Comparison of ENCODE assay signal across 8 cellular contexts in the genomic region with DNA sequence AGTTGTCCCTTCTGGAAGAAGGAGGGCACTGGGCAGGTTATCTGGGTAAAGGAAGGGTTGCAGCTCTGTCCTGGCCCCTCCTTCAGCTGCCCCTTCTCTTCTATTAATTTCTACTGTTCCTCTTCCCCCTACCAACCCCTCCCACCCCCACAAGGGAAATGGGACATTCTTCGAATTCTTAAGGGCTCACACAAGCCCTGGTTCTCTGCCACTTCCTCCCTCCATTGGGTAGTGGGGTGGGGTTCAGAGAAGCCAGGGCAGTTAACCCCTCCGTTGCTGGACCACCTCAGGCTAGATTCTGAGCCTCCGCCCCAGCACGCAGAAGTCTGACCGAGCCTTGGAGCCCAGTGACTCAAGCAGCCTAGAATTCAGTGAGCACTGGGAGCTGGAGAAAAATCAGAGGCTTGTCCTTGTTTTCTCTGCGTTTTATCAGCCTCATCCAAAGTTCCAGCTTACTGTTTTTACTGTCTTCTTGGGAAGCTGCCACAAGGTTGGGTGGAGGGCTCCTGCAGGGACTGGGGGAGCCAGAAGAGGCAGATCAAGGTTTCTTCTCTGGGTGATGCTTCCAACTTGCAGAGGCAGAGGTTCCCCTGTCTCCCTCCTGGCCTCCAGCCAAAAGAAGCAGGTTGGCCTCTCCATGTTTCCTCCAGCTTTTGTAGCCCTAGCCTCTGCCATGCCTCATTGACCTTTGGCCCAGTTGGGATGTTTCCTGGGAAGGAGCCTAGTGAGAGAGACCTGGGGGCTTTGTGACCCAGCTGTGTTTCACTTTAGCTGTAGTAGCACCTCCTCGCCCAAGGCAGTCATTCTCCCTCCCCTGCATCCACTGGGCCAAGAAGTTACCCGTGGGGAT. TPM values are rescaled to one million over a fixed set of nuclear protein-coding genes. Genes with fewer than 3 reads are reported as not detected.
DNase-seq lines count a peak whose midpoint lies in the region; ATAC-seq and TF ChIP-seq lines count a peak whose summit lies in the region.

No MANE protein-coding gene starts in this region.

- no peaks in the 10 kb centered on the region for H3K9me3 ChIP-seq in tibial nerve

- 7 to 8% methylated on average over 7 to 8 of the region's 8 CpGs for WGBS in tibial nerve, 2 donors

- no peaks in the 10 kb centered on the region for H3K27me3 ChIP-seq in tibial nerve

- peak; percentile 25 for ATAC-seq in left lobe of liver
- no peak for ATAC-seq in GM21723 (IDR thresholded peaks at IDR 0.05; ENCODE audit: unreplicated experiment)
- no peak for ATAC-seq in HG03097 (IDR thresholded peaks at IDR 0.05; ENCODE audit: low FRiP score, unreplicated experiment)

- no peak for TF ChIP-seq CTCF in cardiac fibroblast (IDR thresholded peaks at IDR 0.05; ENCODE audit: low read depth, low read length)
- TF ChIP-seq CTCF in tibial nerve (IDR thresholded peaks at IDR 0.05): no peak

- H3K4me3 ChIP-seq in cardiac fibroblast (replicated peaks in 1 of 2; ENCODE audit: low read depth in 2 of 2, low read length in 2 of 2) (peak overlapping the region in 1 of 2 donors; percentile 11), tibial nerve (peak overlapping the region in 1 of 4 donors; percentile 10)

- peak overlapping the region; percentile 28 to 94 (median 83) for H3K27ac ChIP-seq in tibial nerve

- DNase-seq in Caki2 (ENCODE audit: low read depth): peak; percentile 81
- peak; percentile 26 for DNase-seq in MV-4-11 (lab: John Stamatoyannopoulos, UW)
- peak; percentile 87 to 90 for DNase-seq in cardiac fibroblast (ENCODE audit: low read depth in 2 of 2)
- DNase-seq in left lobe of liver (ENCODE audit: low spot score): no peak
- DNase-seq in tibial nerve (ENCODE audit: low spot score in 2 of 2): peak in 1 of 2 donors; percentile 51
- no peak for DNase-seq in activated CD4-positive, CD25-positive, alpha-beta regulatory T cell treated with anti-CD3 and anti-CD28 coated beads, Interleukin-2, amount 50 U/mL, for 72 hours

- in situ Hi-C loops in Caki2 (cut with HindIII; ENCODE audit: low pct_unique_long_range_greater_than_20kb, low sequenced_read_pairs): no loop called here

- peak in 1 of 2 donors; percentile 54 for TF ChIP-seq EP300 in tibial nerve (IDR thresholded peaks at IDR 0.05)

- peaks cover 0 to 21% (median 0%) of the 10 kb centered on the region in 3 donors for H3K36me3 ChIP-seq in tibial nerve

- H3K4me1 ChIP-seq in tibial nerve: peaks cover 3 to 100% (median 89%) of the 10 kb centered on the region in 4 donors

- TF ChIP-seq POLR2A in tibial nerve (IDR thresholded peaks at IDR 0.05): no peak

RNA-seq across cellular contexts. Expression of gene LASP1, which starts 10.2 kb away (rescaled TPM):
- total RNA-seq in Caki2 (2014; rRNA removed; shearing (Covaris generic); ENCODE audit: low replicate concordance): 310 and 333 TPM in 2 replicates
- total RNA-seq in left lobe of liver: 58.5 TPM
- total RNA-seq in tibial nerve: 100 to 1,000 TPM; 110 to 165 (median 137) TPM

RNA-seq across cellular contexts. Expression of gene RPL23, which starts 26.6 kb away (rescaled TPM):
- 1,156 and 1,210 TPM in 2 replicates for total RNA-seq in Caki2 (2014; rRNA removed; shearing (Covaris generic); ENCODE audit: low replicate concordance)
- total RNA-seq in left lobe of liver: 371 TPM
- total RNA-seq in tibial nerve: 1,000 to 10,000 TPM; 1,112 to 1,642 (median 1,331) TPM

RNA-seq across cellular contexts. Expression of gene CWC25, which starts 55.0 kb away (rescaled TPM):
- 15.2 and 21.9 TPM in 2 replicates for total RNA-seq in Caki2 (2014; rRNA removed; shearing (Covaris generic); ENCODE audit: low replicate concordance)
- 11.2 TPM for total RNA-seq in left lobe of liver
- total RNA-seq in tibial nerve: 10 to 100 TPM; 19.0 to 43.3 (median 24.9) TPM

Comparison
In these comparisons a context has a peak if more than half of its experiments do, and no peak if none do; other contexts are left out.
1. DNase-seq: peak in Caki2 (single experiment), MV-4-11 (single experiment) and cardiac fibroblast (2 of 2); none in left lobe of liver (single experiment) and activated CD4-positive, CD25-positive, alpha-beta regulatory T cell treated with anti-CD3 and anti-CD28 coated beads, Interleukin-2, amount 50 U/mL, for 72 hours (single experiment).